ENCODE assay signal across 8 cellular contexts in the genomic region with DNA sequence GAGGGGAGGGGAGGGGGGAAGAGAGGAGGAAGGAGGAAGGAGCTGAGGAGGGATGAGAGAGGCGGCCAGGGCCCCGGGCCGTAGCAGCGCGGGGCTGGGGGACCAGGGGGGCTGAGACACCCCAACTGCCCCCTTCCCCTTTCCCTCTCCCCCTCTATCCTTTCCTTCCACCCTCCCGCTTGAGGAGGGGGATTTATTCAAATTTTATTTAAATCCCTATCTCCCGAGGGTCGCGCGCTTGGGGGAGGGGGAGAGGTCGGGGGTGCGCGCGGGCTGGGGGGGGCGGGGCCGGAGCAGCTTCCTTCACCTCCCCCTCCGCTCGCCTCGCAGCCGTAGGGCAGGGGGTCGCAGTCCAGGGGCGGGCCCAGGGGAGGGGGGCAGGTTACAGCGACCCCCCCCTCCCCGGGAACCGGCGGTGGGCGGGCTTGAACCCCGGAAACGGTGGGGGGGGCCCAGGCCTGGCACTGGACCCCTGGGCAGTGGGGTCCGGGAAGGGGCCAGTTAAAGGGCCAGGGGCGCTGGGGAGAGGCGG. TPM values are rescaled to one million over a fixed set of nuclear protein-coding genes. Genes with fewer than 3 reads are reported as not detected.
DNase-seq lines count a peak whose midpoint lies in the region; ATAC-seq and TF ChIP-seq lines count a peak whose summit lies in the region.

A gene with protein sequence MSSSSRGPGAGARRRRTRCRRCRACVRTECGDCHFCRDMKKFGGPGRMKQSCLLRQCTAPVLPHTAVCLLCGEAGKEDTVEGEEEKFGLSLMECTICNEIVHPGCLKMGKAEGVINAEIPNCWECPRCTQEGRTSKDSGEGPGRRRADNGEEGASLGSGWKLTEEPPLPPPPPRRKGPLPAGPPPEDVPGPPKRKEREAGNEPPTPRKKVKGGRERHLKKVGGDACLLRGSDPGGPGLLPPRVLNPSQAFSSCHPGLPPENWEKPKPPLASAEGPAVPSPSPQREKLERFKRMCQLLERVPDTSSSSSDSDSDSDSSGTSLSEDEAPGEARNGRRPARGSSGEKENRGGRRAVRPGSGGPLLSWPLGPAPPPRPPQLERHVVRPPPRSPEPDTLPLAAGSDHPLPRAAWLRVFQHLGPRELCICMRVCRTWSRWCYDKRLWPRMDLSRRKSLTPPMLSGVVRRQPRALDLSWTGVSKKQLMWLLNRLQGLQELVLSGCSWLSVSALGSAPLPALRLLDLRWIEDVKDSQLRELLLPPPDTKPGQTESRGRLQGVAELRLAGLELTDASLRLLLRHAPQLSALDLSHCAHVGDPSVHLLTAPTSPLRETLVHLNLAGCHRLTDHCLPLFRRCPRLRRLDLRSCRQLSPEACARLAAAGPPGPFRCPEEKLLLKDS (plus strand): TSS at position 19 of the 532 bp plus-strand sequence. CDS start 2,183 bp downstream, outside the sequence.

- H3K36me3 ChIP-seq in CD4-positive, alpha-beta memory T cell (ENCODE audit: insufficient read depth, low read length): no peaks in the 10 kb centered on the region
- H3K36me3 ChIP-seq in KOPT-K1 (ENCODE audit: insufficient read depth, low read length) (peaks cover 28% of the 10 kb centered on the region), lower lobe of right lung (no peaks in the 10 kb centered on the region)

- peak within 1 kb of the TSS; percentile 73 to 92 for H3K4me3 ChIP-seq in CD4-positive, alpha-beta memory T cell (ENCODE audit: low read length in 2 of 2)
- H3K4me3 ChIP-seq in cardiac fibroblast (replicated peaks in 1 of 2; ENCODE audit: low read depth in 2 of 2, low read length in 2 of 2) (peak within 1 kb of the TSS; percentile 75 to 81), lower lobe of right lung (peak within 1 kb of the TSS; percentile 61)

- no peaks in the 10 kb centered on the region for H3K27me3 ChIP-seq in CD4-positive, alpha-beta memory T cell (ENCODE audit: insufficient read depth, low read length)
- no peaks in the 10 kb centered on the region for H3K27me3 ChIP-seq in lower lobe of right lung (ENCODE audit: low read depth)

- peak within 1 kb of the TSS; percentile 98 to 100 (median 99) for H3K27ac Mint-ChIP-seq in CD4-positive, alpha-beta memory T cell
- peak within 1 kb of the TSS; percentile 100 for H3K27ac Mint-ChIP-seq in type B pancreatic cell

- CTCF ChIA-PET in CD4-positive, alpha-beta memory T cell (lab: Charles Lee; ENCODE audit: partially characterized antibody): interaction anchor here (0.8 to 1.1 kb wide), 2 partner anchors 18 to 79 kb away, joined by 3 read pairs; no protein-coding TSS in a partner anchor

- peak within 1 kb of the TSS; percentile 95 to 100 (median 99) for H3K4me3 Mint-ChIP-seq in CD4-positive, alpha-beta memory T cell
- peak within 1 kb of the TSS; percentile 100 for H3K4me3 Mint-ChIP-seq in type B pancreatic cell

- H3K4me1 Mint-ChIP-seq in CD4-positive, alpha-beta memory T cell: peaks cover 7 to 33% (median 17%) of the 10 kb centered on the region in 4 donors
- H3K4me1 Mint-ChIP-seq in type B pancreatic cell (ENCODE audit: unreplicated experiment): peaks cover 20% of the 10 kb centered on the region

- peak within 1 kb of the TSS; percentile 90 for H3K27ac ChIP-seq in CD4-positive, alpha-beta memory T cell (ENCODE audit: low read depth, low read length)
- H3K27ac ChIP-seq in KOPT-K1 (ENCODE audit: low read depth, low read length, poor library complexity, severe bottlenecking) (peak within 1 kb of the TSS; percentile 92), lower lobe of right lung (peak within 1 kb of the TSS; percentile 92)

- H3K27me3 Mint-ChIP-seq in CD4-positive, alpha-beta memory T cell: no peaks in the 10 kb centered on the region
- no peaks in the 10 kb centered on the region for H3K27me3 Mint-ChIP-seq in type B pancreatic cell

- ATAC-seq in lower lobe of right lung: no peak

- no peaks in the 10 kb centered on the region for H3K9me3 ChIP-seq in CD4-positive, alpha-beta memory T cell (ENCODE audit: control insufficient read depth in 1 of 2, low read length in 2 of 2)
- H3K9me3 ChIP-seq in KOPT-K1 (ENCODE audit: insufficient read depth, low read length, poor library complexity, severe bottlenecking) (no peaks in the 10 kb centered on the region), lower lobe of right lung (no peaks in the 10 kb centered on the region)

- POLR2A ChIA-PET in CD4-positive, alpha-beta memory T cell (lab: Charles Lee; ENCODE audit: partially characterized antibody): interaction anchor here (1.1 to 2.4 kb wide), 6 partner anchors 19 to 273 kb away, joined by 3 to 8 read pairs (median 7); a partner anchor contains a TSS

- intact Hi-C loops in CD4-positive, alpha-beta memory T cell (cut with micrococcal nuclease): loop anchor here (1.0 to 2.0 kb wide), 5 partner anchors 19 to 945 kb away; a partner anchor contains a TSS
- intact Hi-C loops in lower lobe of right lung (cut with DNase I): no loop called here

- H3K36me3 Mint-ChIP-seq in CD4-positive, alpha-beta memory T cell: peaks cover 0 to 15% of the 10 kb centered on the region in 2 donors
- no peaks in the 10 kb centered on the region for H3K36me3 Mint-ChIP-seq in type B pancreatic cell

- H3K4me1 ChIP-seq in CD4-positive, alpha-beta memory T cell (ENCODE audit: insufficient read depth, low read length): peaks cover 12% of the 10 kb centered on the region
- H3K4me1 ChIP-seq in lower lobe of right lung: peaks cover 3% of the 10 kb centered on the region

- TF ChIP-seq CTCF in cardiac fibroblast (IDR thresholded peaks at IDR 0.05; ENCODE audit: low read depth, low read length) (no peak), lower lobe of right lung (IDR thresholded peaks at IDR 0.05) (no peak), type B pancreatic cell (conservative IDR thresholded peaks at IDR 0.05) (no peak)

- H3K9me3 Mint-ChIP-seq in CD4-positive, alpha-beta memory T cell: peaks cover 0 to 2% (median 0%) of the 10 kb centered on the region in 8 donors
- no peaks in the 10 kb centered on the region for H3K9me3 Mint-ChIP-seq in type B pancreatic cell

- no peak for DNase-seq in CD4-positive, alpha-beta memory T cell
- no peak for DNase-seq in cardiac fibroblast (ENCODE audit: low read depth in 2 of 2)
- DNase-seq in lower lobe of right lung: peak; percentile 62
- no peak for DNase-seq in type B pancreatic cell (ENCODE audit: extremely low spot score, unreplicated experiment)
- no peak for DNase-seq in MV-4-11 (lab: John Stamatoyannopoulos, UW)
- no peak for DNase-seq in HuH-7 (ENCODE audit: low spot score)
- DNase-seq in NOMO-1 (lab: John Stamatoyannopoulos, UW; ENCODE audit: unreplicated experiment in 2 of 2): no peak

RNA-seq across cellular contexts. Expression of the gene that starts here (rescaled TPM):
- 10 to 100 TPM; 15.6 to 15.8 TPM for total RNA-seq in CD4-positive, alpha-beta memory T cell
- under 1 TPM in 1 of 2 donors, not detected in 1; 0.16 TPM for polyA plus RNA-seq in CD4-positive, alpha-beta memory T cell
- total RNA-seq in lower lobe of right lung: 14.5 TPM
- total RNA-seq in type B pancreatic cell (ENCODE audit: low replicate concordance): 29.0 and 46.4 TPM in 2 replicates
